Comparison of ENCODE assay signal across 2 cellular contexts in the genomic region with DNA sequence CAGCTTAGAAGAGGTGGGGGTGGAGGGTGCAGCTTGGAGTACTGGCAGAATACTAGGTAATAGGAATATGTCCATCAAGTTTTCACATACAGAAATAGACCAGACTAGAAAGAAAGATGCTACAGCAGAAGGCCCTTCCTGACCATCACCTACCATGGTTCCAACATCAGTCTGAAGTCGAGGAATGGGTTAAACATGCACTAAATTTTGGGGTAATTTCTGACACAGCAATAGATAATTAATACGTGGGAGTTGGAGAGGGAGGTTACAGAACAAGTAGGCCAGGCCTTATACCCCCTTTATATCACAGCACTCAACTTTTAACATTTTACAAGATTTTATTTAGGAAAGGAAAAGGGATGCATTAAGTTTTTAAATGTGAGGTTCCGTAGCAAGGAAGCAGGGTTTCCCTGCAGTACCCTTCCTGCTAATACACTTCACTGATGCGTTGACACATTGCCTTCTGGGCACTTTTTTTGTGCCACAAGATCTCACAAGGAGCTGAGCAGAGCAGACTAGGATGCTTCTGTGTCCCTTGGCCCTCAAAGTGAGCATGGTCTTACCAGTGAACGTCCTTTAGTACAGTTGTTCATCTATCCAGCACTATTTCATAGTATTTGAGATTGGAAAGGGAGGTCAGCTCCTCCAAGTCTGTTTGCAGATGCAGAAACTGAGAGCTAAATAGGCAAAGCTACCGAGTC.
A peak's percentile ranks its signal among the peaks of the same experiment; 100 is the strongest.
TF ChIP-seq lines count a peak whose summit lies in the region.

No MANE protein-coding gene starts in this region.

TF ChIP-seq in HepG2, 621 proteins besides CTCF, POLR2A, EP300 and RAD21:
- TF ChIP-seq SSRP1 (CRISPR knock-in tag; IDR thresholded peaks at IDR 0.05), result 0 out of 2 replicates have a peak, but pooled peaks have one; percentile 43
- TF ChIP-seq ZFP36L2 (CRISPR knock-in tag; IDR thresholded peaks at IDR 0.05), result no peak
- TF ChIP-seq ZNF652 (CRISPR knock-in tag; IDR thresholded peaks at IDR 0.05; ENCODE audit: borderline replicate concordance, low read depth), result 0 out of 2 replicates have a peak, but pooled peaks have one; percentile 14
- TF ChIP-seq ZBTB37 (CRISPR knock-in tag; IDR thresholded peaks at IDR 0.05), result no peak
- TF ChIP-seq ZSCAN25 (CRISPR knock-in tag; IDR thresholded peaks at IDR 0.05), result no peak
- TF ChIP-seq RBM22 (optimal IDR thresholded peaks at IDR 0.05; ENCODE audit: low read length), result peak; percentile 16

TF ChIP-seq in K562, 482 proteins besides CTCF, POLR2A, EP300 and RAD21:
- TF ChIP-seq SMARCA4 (IDR thresholded peaks at IDR 0.05), result no peak
- no peak for TF ChIP-seq ZBTB40 (IDR thresholded peaks at IDR 0.05)
- no peak for TF ChIP-seq ZBTB40 (CRISPR knock-in tag; IDR thresholded peaks at IDR 0.05)
- TF ChIP-seq ZNF592 (IDR thresholded peaks at IDR 0.05), result no peak
- TF ChIP-seq KLF13 (tag; IDR thresholded peaks at IDR 0.05; ENCODE audit: borderline replicate concordance, low read depth), result no peak
- no peak for TF ChIP-seq TSC22D4 (tag; IDR thresholded peaks at IDR 0.05)
TF ChIP-seq in K562: peak in this region for 0.
